21 cellular contexts compared by ENCODE assay signal in genomic region chr12:110995615-110996014, GRCh38. TPM values are rescaled to one million over a fixed set of nuclear protein-coding genes. Genes with fewer than 3 reads are reported as not detected.
DNase-seq lines count a peak whose midpoint lies in the region; ATAC-seq, FAIRE-seq and TF ChIP-seq lines count a peak whose summit lies in the region.
"Had no signal": no experiment of that assay in that cellular context is flagged by ENCODE, and none has a peak within 500 bp of the region (broad histone marks: within the 10 kb centered on the region; RNA-seq: fewer than 3 reads in every experiment).

No MANE protein-coding gene starts in this region.

- TF ChIP-seq RAD21 in A549 (conservative IDR thresholded peaks at IDR 0.05 in 1 of 2, IDR thresholded peaks at IDR 0.05 in 1 of 2) (no peak), K562 (CRISPR knock-in tag; conservative IDR thresholded peaks at IDR 0.05 in 1 of 2, IDR thresholded peaks at IDR 0.05 in 1 of 2) (no peak)

- H3K9me1 ChIP-seq in K562 (ENCODE audit: control insufficient read depth, insufficient read depth, low read length): no peaks in the 10 kb centered on the region

- POLR2A ChIA-PET in A549 (lab: Yijun Ruan, JAX): no interaction called here
- POLR2A ChIA-PET in K562 (lab: Yijun Ruan, JAX): no interaction called here

- no peaks in the 10 kb centered on the region for H3K36me3 ChIP-seq in heart right ventricle
- 0 out of 2 replicates have a peak, but pooled peaks cover 6% of the 10 kb centered on the region for H3K36me3 ChIP-seq in BLaER1
- no peaks in the 10 kb centered on the region for H3K36me3 ChIP-seq in K562 (ENCODE audit: control insufficient read depth, insufficient read depth, low read length)
- H3K36me3 ChIP-seq in HAP-1 (replicated peaks): no peaks in the 10 kb centered on the region

- CTCF ChIA-PET in A549 (lab: Yijun Ruan, JAX): interaction anchor here (1.0 to 2.6 kb wide), 2 partner anchors 11 to 13 kb away, joined by 5 to 9 read pairs; no protein-coding TSS in a partner anchor
- CTCF ChIA-PET in K562 (lab: Yijun Ruan, JAX; ENCODE audit: low intra/inter-chr PET ratio): interaction anchor here (0.7 kb wide), 1 partner anchor 273 kb away, joined by 3 read pairs; no protein-coding TSS in a partner anchor

- H3K4me2 ChIP-seq in A549 (no peak overlapping the region), BLaER1 (peak overlapping the region; percentile 84), K562 (ENCODE audit: insufficient read depth, low read length) (no peak overlapping the region)

- peak overlapping the region; percentile 69; the same call in 1 of the 2 replicates for H3K9ac ChIP-seq in BLaER1
- H3K9ac ChIP-seq in K562 (ENCODE audit: insufficient read depth in 1 of 2, low read depth in 2 of 2, low read length in 2 of 2): no peak overlapping the region

- H3K27me3 ChIP-seq in heart right ventricle (no peaks in the 10 kb centered on the region), BLaER1 (no peaks in the 10 kb centered on the region), K562 (ENCODE audit: control insufficient read depth in 2 of 2, insufficient read depth in 2 of 2, low read length in 2 of 2) (peaks cover 0 to 2% of the 10 kb centered on the region in 2 experiments; a peak in 3 of 5 replicates), HAP-1 (ENCODE audit: low read depth) (no peaks in the 10 kb centered on the region)

- no peak overlapping the region for H2AFZ ChIP-seq in K562 (ENCODE audit: low read depth, low read length)

- DNase-seq in heart right ventricle (no peak), left cardiac atrium (no peak), A549 (ENCODE audit: low read depth in 1 of 2, low spot score in 1 of 2) (no peak), K562 (ENCODE audit: extremely low read depth in 1 of 4, low spot score in 3 of 4) (no peak), HAP-1 (ENCODE audit: low spot score in 2 of 2) (no peak)
- DNase-seq: C1 segment of cervical spinal cord; Calu3; CD4-positive, alpha-beta memory T cell; COR-L47; DMS53; DMS79 treated with DMSO at 0.1 percent for 48 hours; GF-D8; GOT3; HCEC 1CT had no signal

- no TSS peak for BruUV-seq in K562 (replicated peaks; lab: Mats Ljungman, UMichigan)

- no peaks in the 10 kb centered on the region for H3K79me2 ChIP-seq in K562 (ENCODE audit: control insufficient read depth, insufficient read depth, low read length)

- H3K27ac ChIP-seq in heart right ventricle: peak overlapping the region in 8 of 10 donors; percentile 42 to 86 (median 74)
- no peak overlapping the region for H3K27ac ChIP-seq in A549
- H3K27ac ChIP-seq in BLaER1: peak overlapping the region; percentile 81
- H3K27ac ChIP-seq in K562 (ENCODE audit: extremely low read depth, low read depth, low read length): no peak overlapping the region

- ATAC-seq in heart right ventricle: no peak
- ATAC-seq in left cardiac atrium: no peak
- ATAC-seq in A549: no peak
- ATAC-seq in K562: no peak
- no peak for ATAC-seq in HG03135 (IDR thresholded peaks at IDR 0.05; ENCODE audit: unreplicated experiment)

- in situ Hi-C loops in K562 (cut with MboI) (no loop called here), HAP-1 (cut with MboI; ENCODE audit: low sequenced_read_pairs) (no loop called here)

- TF ChIP-seq CTCF in heart right ventricle (IDR thresholded peaks at IDR 0.05) (no peak), A549 (IDR thresholded peaks at IDR 0.05) (no peak), K562 (IDR thresholded peaks at IDR 0.05 in 2 of 3, conservative IDR thresholded peaks at IDR 0.05 in 1 of 3; ENCODE audit: insufficient read depth in 2 of 3, low read depth in 1 of 3, low read length in 3 of 3) (no peak)

- FAIRE-seq in A549 (lab: Jason Lieb, UNC) (no peak), K562 (lab: Jason Lieb, UNC) (no peak)
- FAIRE-seq: GM12892, H54 had no signal

- H3K9me3 ChIP-seq in heart right ventricle (peaks cover 0 to 34% (median 22%) of the 10 kb centered on the region in 11 donors), A549 (peaks cover 16% of the 10 kb centered on the region; the same call in 2 of the 3 replicates), BLaER1 (peaks cover 37% of the 10 kb centered on the region), K562 (replicated peaks; ENCODE audit: control insufficient read depth, insufficient read depth, low read depth, low read length) (no peaks in the 10 kb centered on the region), HAP-1 (0 out of 2 replicates have a peak, but pooled peaks cover 5% of the 10 kb centered on the region)

- no peaks in the 10 kb centered on the region for H4K20me1 ChIP-seq in BLaER1
- no peaks in the 10 kb centered on the region for H4K20me1 ChIP-seq in K562 (replicated peaks; ENCODE audit: control insufficient read depth, insufficient read depth, low read length)

- TF ChIP-seq POLR2A in A549 (IDR thresholded peaks at IDR 0.05; ENCODE audit: low read length): no peak
- TF ChIP-seq POLR2A in K562 (conservative IDR thresholded peaks at IDR 0.05): no peak

- WGBS in heart right ventricle, 2 donors: 91 to 97% methylated on average over 3 of the region's 3 CpGs
- WGBS in A549 (ENCODE audit: missing lambda C conversion rate): 61% methylated on average over 3 of the region's 3 CpGs
- WGBS in K562 (ENCODE audit: insufficient coverage, low coverage, missing lambda C conversion rate): 0% methylated on average over 3 of the region's 3 CpGs

- TF ChIP-seq EP300 in A549 (IDR thresholded peaks at IDR 0.05): no peak
- TF ChIP-seq EP300 in K562 (IDR thresholded peaks at IDR 0.05; ENCODE audit: low read length): no peak

- intact Hi-C loops in heart right ventricle (cut with DNase I): no loop called here
- intact Hi-C loops in left cardiac atrium (cut with DNase I): no loop called here
- intact Hi-C loops in K562 (cut with micrococcal nuclease): no loop called here

- H3K4me1 ChIP-seq in heart right ventricle (peaks cover 0 to 10% (median 0%) of the 10 kb centered on the region in 9 donors), A549 (0 out of 3 replicates have a peak, but pooled peaks cover 3% of the 10 kb centered on the region), BLaER1 (peaks cover 64% of the 10 kb centered on the region), K562 (replicated peaks in 1 of 2; ENCODE audit: control insufficient read depth in 2 of 2, insufficient read depth in 2 of 2, low read length in 2 of 2) (no peaks in the 10 kb centered on the region), HAP-1 (no peaks in the 10 kb centered on the region)

- H3K4me3 ChIP-seq in heart right ventricle (no peak overlapping the region), A549 (no peak overlapping the region), BLaER1 (no peak overlapping the region), K562 (no peak overlapping the region), HAP-1 (no peak overlapping the region)

TF ChIP-seq in A549, 52 proteins besides CTCF, POLR2A, EP300 and RAD21:
- no peak for TF ChIP-seq SMC3 (IDR thresholded peaks at IDR 0.05)
- TF ChIP-seq MAFK (IDR thresholded peaks at IDR 0.05; ENCODE audit: partially characterized antibody): peak; percentile 78
- no peak for TF ChIP-seq MAZ (IDR thresholded peaks at IDR 0.05; ENCODE audit: borderline replicate concordance, low read depth, low read length)
- no peak for TF ChIP-seq HOXA7 (CRISPR knock-in tag; IDR thresholded peaks at IDR 0.05)
- TF ChIP-seq PHF8 (IDR thresholded peaks at IDR 0.05; ENCODE audit: borderline replicate concordance, low read depth): no peak

TF ChIP-seq in K562, 482 proteins besides CTCF, POLR2A, EP300 and RAD21:
- TF ChIP-seq MAFG (tag; conservative IDR thresholded peaks at IDR 0.05) (peak; percentile 28; the same call in 1 of the 2 replicates), MAFF (IDR thresholded peaks at IDR 0.05; ENCODE audit: low read length) (0 out of 2 replicates have a peak, but pooled peaks have one; percentile 4), TEAD1 (CRISPR knock-in tag; IDR thresholded peaks at IDR 0.05) (no peak), C11orf30 (IDR thresholded peaks at IDR 0.05; ENCODE audit: low read depth) (peak; percentile 8; the same call in 1 of the 2 replicates), MED1 (CRISPR knock-in tag; IDR thresholded peaks at IDR 0.05; ENCODE audit: borderline replicate concordance) (no peak), NR3C1 (CRISPR knock-in tag; IDR thresholded peaks at IDR 0.05) (no peak), SRSF1 (IDR thresholded peaks at IDR 0.05; ENCODE audit: low read depth, low read length) (no peak), ZNF316 (IDR thresholded peaks at IDR 0.05) (peak; percentile 59), MEIS2 (IDR thresholded peaks at IDR 0.05; ENCODE audit: partially characterized antibody) (no peak)

RNA-seq across cellular contexts. Expression of gene CUX2, which starts 38.4 kb away (rescaled TPM):
- total RNA-seq in heart right ventricle (under 1 TPM in 7 of 10 donors, not detected in 3; 0.02 to 0.96 (median 0.06) TPM), left cardiac atrium (under 1 TPM in 1 of 2 donors, not detected in 1; 0.12 TPM), K562 (2014; rRNA removed) (not detected in 2 replicates), K562 (2014; rRNA removed; fragmentation: Illumina TruSeq; extraction: Trizol) (not detected in 2 replicates), K562 (2015; rRNA removed; fragmentation: Illumina TruSeq; extraction: Trizol) (not detected in 2 replicates), K562 (2021) (not detected in 2 replicates)
- polyA plus RNA-seq in heart right ventricle (not detected), A549 (2011; rRNA removed) (0.04 and 0.06 TPM in 2 replicates), A549 (2017; fragmentation: RNase III; extraction: RNeasy Plus Mini Kit Qiagen cat#74134 plus additional on column Dnase treatment) (0.04 to 0.07 TPM (median 0.04 TPM) in 3 replicates), K562 (2011; rRNA removed) (not detected in 2 replicates), K562 (2014; fragmentation: Illumina TruSeq; extraction: Trizol) (not detected in 2 replicates), K562 (2014; fragmentation: Nextera tagmentation; extraction: Ambion mirVana) (not detected), K562 (2014; rRNA removed) (not detected in 2 replicates)
- 0.03 and 0.04 TPM in 2 replicates for polyA plus RNA-seq in A549 (2012; cell fraction: cytosol; rRNA removed)
- polyA plus RNA-seq in A549 (2012; cell fraction: nucleus; rRNA removed): 0.02 and 0.05 TPM in 2 replicates
- 0.04 and 0.10 TPM in 2 replicates for polyA minus RNA-seq in A549 (2011; rRNA and poly(A)+ RNA removed)
- not detected in 2 replicates for total RNA-seq in K562 (2011; cell fraction: chromatin; rRNA removed; ENCODE audit: low replicate concordance)
- not detected in 2 replicates for total RNA-seq in K562 (2011; cell fraction: nucleolus; rRNA removed)
- not detected in 2 replicates for total RNA-seq in K562 (2011; cell fraction: nucleoplasm; rRNA removed)
- polyA plus RNA-seq in K562 (2011; cell fraction: cytosol; rRNA removed): not detected in 2 replicates
- polyA plus RNA-seq in K562 (2011; cell fraction: nucleus; rRNA removed): not detected in 2 replicates
- not detected in 2 replicates for polyA plus RNA-seq in K562 (2012)
- not detected in 2 replicates for polyA minus RNA-seq in K562 (2011; rRNA and poly(A)+ RNA removed)
- polyA minus RNA-seq in K562 (2011; cell fraction: cytosol; rRNA and poly(A)+ RNA removed): not detected in 2 replicates
- polyA minus RNA-seq in K562 (2011; cell fraction: nucleus; rRNA and poly(A)+ RNA removed): not detected in 2 replicates
- total RNA-seq: A172; B cell; Calu3; CD4-positive, alpha-beta memory T cell had no signal
- polyA plus RNA-seq: AG04450; CD4-positive, alpha-beta memory T cell had no signal

Comparison
In these comparisons a context has a peak if more than half of its experiments do, and no peak if none do; other contexts are left out.
1. H3K27ac ChIP-seq: peak in heart right ventricle (8 of 10) and BLaER1 (single experiment); none in A549 (0 of 2) and K562 (single experiment).